ENCODE assay signal across 1 cellular context in the genomic region with DNA sequence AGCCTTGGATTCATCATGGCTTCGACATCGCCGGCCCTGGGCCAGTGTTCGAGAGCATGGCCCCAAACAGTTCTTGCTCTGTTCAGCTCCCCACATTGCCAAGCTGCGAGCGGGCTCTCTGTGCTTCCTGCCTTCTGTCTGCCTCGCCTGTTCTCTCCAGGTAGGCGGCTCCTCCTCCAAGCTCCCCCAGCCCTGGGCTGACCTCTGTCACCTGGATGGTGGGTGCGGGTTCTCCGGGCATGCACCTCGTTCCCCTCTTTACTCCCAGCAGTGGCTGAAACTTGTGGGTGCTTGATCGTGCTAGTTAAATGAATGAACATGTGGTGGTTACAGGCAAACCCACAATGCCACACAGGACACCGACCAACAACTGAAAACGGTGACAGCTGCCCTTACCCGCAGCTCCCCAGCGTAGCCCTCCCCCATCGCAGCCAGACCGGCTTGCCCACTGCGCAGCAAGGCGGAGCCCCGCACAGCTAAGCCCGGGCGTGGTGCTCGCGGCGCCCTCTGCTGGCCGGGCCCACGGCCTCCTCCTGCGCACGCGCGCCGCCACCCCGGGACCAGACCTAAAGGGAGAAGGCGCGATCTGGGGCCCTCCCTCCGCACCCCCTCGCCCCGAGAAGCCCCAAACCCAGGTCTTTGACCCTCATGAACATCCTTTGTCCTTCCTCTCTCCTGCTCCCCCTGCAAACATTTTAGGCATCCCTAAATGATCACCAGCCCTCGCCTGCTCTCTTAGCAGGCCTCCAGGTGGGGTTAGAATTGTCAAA.
TF ChIP-seq lines count a peak whose summit lies in the region.

No MANE protein-coding gene starts in this region.

TF ChIP-seq in GM23338, 12 proteins besides CTCF, POLR2A, EP300 and RAD21:
- TF ChIP-seq ZNF114 (CRISPR knock-in tag; IDR thresholded peaks at IDR 0.05) (no peak), NANOG (IDR thresholded peaks at IDR 0.05; ENCODE audit: borderline replicate concordance) (no peak), EZH2phosphoT487 (IDR thresholded peaks at IDR 0.05; ENCODE audit: unreplicated experiment) (no peak), POLR2AphosphoS5 (IDR thresholded peaks at IDR 0.05; ENCODE audit: low read depth) (peak; percentile 36), EZH2 (IDR thresholded peaks at IDR 0.05; ENCODE audit: low read depth, unreplicated experiment) (no peak), CREB1 (CRISPR knock-in tag; IDR thresholded peaks at IDR 0.05; ENCODE audit: low read depth) (peak; percentile 49; the same call in 1 of the 2 replicates), STAT1 (IDR thresholded peaks at IDR 0.05; ENCODE audit: unreplicated experiment) (no peak), JUNB (IDR thresholded peaks at IDR 0.05; ENCODE audit: unreplicated experiment) (no peak)
- TF ChIP-seq, protein P1, sequence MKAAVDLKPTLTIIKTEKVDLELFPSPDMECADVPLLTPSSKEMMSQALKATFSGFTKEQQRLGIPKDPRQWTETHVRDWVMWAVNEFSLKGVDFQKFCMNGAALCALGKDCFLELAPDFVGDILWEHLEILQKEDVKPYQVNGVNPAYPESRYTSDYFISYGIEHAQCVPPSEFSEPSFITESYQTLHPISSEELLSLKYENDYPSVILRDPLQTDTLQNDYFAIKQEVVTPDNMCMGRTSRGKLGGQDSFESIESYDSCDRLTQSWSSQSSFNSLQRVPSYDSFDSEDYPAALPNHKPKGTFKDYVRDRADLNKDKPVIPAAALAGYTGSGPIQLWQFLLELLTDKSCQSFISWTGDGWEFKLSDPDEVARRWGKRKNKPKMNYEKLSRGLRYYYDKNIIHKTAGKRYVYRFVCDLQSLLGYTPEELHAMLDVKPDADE (IDR thresholded peaks at IDR 0.05) = no peak
- TF ChIP-seq, protein P2, sequence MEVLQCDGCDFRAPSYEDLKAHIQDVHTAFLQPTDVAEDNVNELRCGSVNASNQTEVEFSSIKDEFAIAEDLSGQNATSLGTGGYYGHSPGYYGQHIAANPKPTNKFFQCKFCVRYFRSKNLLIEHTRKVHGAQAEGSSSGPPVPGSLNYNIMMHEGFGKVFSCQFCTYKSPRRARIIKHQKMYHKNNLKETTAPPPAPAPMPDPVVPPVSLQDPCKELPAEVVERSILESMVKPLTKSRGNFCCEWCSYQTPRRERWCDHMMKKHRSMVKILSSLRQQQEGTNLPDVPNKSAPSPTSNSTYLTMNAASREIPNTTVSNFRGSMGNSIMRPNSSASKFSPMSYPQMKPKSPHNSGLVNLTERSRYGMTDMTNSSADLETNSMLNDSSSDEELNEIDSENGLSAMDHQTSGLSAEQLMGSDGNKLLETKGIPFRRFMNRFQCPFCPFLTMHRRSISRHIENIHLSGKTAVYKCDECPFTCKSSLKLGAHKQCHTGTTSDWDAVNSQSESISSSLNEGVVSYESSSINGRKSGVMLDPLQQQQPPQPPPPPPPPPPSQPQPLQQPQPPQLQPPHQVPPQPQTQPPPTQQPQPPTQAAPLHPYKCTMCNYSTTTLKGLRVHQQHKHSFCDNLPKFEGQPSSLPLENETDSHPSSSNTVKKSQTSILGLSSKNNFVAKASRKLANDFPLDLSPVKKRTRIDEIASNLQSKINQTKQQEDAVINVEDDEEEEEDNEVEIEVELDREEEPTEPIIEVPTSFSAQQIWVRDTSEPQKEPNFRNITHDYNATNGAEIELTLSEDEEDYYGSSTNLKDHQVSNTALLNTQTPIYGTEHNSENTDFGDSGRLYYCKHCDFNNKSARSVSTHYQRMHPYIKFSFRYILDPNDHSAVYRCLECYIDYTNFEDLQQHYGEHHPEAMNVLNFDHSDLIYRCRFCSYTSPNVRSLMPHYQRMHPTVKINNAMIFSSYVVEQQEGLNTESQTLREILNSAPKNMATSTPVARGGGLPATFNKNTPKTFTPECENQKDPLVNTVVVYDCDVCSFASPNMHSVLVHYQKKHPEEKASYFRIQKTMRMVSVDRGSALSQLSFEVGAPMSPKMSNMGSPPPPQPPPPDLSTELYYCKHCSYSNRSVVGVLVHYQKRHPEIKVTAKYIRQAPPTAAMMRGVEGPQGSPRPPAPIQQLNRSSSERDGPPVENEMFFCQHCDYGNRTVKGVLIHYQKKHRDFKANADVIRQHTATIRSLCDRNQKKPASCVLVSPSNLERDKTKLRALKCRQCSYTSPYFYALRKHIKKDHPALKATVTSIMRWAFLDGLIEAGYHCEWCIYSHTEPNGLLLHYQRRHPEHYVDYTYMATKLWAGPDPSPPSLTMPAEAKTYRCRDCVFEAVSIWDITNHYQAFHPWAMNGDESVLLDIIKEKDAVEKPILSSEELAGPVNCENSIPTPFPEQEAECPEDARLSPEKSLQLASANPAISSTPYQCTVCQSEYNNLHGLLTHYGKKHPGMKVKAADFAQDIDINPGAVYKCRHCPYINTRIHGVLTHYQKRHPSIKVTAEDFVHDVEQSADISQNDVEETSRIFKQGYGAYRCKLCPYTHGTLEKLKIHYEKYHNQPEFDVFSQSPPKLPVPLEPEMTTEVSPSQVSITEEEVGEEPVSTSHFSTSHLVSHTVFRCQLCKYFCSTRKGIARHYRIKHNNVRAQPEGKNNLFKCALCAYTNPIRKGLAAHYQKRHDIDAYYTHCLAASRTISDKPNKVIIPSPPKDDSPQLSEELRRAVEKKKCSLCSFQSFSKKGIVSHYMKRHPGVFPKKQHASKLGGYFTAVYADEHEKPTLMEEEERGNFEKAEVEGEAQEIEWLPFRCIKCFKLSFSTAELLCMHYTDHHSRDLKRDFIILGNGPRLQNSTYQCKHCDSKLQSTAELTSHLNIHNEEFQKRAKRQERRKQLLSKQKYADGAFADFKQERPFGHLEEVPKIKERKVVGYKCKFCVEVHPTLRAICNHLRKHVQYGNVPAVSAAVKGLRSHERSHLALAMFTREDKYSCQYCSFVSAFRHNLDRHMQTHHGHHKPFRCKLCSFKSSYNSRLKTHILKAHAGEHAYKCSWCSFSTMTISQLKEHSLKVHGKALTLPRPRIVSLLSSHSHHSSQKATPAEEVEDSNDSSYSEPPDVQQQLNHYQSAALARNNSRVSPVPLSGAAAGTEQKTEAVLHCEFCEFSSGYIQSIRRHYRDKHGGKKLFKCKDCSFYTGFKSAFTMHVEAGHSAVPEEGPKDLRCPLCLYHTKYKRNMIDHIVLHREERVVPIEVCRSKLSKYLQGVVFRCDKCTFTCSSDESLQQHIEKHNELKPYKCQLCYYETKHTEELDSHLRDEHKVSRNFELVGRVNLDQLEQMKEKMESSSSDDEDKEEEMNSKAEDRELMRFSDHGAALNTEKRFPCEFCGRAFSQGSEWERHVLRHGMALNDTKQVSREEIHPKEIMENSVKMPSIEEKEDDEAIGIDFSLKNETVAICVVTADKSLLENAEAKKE (CRISPR knock-in tag; IDR thresholded peaks at IDR 0.05) = no peak
TF ChIP-seq in GM23338: peak in this region for 2.
